Comparison of ENCODE assay signal across 2 cellular contexts in the genomic region with DNA sequence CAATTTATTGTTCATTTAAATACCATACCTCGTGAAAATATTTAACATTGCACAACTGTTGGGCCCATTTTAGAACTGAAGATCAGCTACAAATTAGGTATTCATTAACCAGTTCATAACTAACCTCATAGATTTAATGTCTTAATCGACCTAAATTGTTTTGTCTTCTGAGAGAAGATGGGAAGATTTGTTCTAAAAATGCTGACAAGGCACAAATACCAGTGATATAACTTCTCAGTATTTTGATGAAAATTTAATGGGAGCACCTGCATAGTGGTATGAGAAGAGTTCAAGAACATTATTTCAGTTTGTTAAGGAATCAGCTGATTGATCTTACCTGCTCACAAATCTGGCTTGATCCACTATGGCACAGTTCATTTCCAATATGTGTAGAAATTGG.
TF ChIP-seq lines count a peak whose summit lies in the region.

No MANE protein-coding gene starts in this region.

TF ChIP-seq in HepG2, 621 proteins besides CTCF, POLR2A, EP300 and RAD21:
- TF ChIP-seq MAFK (conservative IDR thresholded peaks at IDR 0.05 in 1 of 2, IDR thresholded peaks at IDR 0.05 in 1 of 2; ENCODE audit: low read length in 2 of 2): peak; percentile 90 to 97
- TF ChIP-seq MAFF (IDR thresholded peaks at IDR 0.05; ENCODE audit: low read depth, low read length): peak; percentile 96
- no peak for TF ChIP-seq PAX8 (CRISPR knock-in tag; IDR thresholded peaks at IDR 0.05; ENCODE audit: borderline replicate concordance)

TF ChIP-seq in H1, 55 proteins besides CTCF, POLR2A, EP300 and RAD21:
- no peak for TF ChIP-seq HDAC2 (IDR thresholded peaks at IDR 0.05; ENCODE audit: borderline replicate concordance in 1 of 2, low read depth in 2 of 2, low read length in 2 of 2)
- peak; percentile 95 for TF ChIP-seq MAFK (IDR thresholded peaks at IDR 0.05; ENCODE audit: low read depth, low read length)
